ENCODE assay signal across 13 cellular contexts in the genomic region with DNA sequence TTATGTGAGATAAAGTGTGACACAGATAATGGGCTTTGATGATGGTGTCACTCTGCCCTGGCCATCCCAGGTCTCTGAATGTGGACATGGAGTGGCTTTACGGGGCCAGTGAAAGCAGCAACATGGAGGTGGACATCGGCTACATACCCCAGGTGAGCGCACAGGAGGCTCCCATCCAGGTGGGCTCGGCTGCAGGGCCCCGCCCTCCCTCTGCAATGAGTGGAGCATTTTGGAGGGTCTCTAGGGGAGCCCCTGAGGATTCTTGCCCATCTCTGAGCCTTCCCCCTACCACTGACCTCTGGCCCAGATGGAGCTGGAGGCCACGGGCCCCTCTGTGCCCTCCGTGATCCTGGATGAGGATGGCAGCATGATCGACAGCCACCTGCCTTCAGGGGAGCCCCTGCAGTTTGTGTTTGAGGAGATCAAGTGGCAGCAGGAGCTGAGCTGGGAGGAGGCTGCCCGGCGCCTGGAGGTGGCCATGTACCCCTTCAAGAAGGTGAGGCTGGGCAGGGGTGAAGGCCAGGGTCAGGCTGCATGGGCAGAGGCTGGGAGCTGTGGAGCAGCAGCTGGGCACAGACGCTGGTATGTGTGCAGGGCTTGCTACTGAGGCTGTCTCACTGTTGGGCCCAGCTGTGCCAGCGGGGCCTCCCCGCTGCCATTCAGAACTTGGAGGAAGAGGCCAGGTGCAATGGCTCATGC. TPM values are rescaled to one million over a fixed set of nuclear protein-coding genes. Genes with fewer than 3 reads are reported as not detected.
DNase-seq lines count a peak whose midpoint lies in the region; ATAC-seq, FAIRE-seq and TF ChIP-seq lines count a peak whose summit lies in the region.
"Had no signal": no experiment of that assay in that cellular context is flagged by ENCODE, and none has a peak within 500 bp of the region (broad histone marks: within the 10 kb centered on the region; RNA-seq: fewer than 3 reads in every experiment).

No MANE protein-coding gene starts in this region.

- H3K79me2 ChIP-seq in K562 (ENCODE audit: control insufficient read depth, insufficient read depth, low read length) (no peaks in the 10 kb centered on the region), neural cell (replicated peaks; ENCODE audit: insufficient read depth, low read length) (no peaks in the 10 kb centered on the region)

- H3K36me3 ChIP-seq in K562 (ENCODE audit: control insufficient read depth, insufficient read depth, low read length) (peaks cover 4% of the 10 kb centered on the region; the same call in 1 of the 3 replicates), neural cell (ENCODE audit: insufficient read depth, low read length) (no peaks in the 10 kb centered on the region)

- H2AFZ ChIP-seq in K562 (ENCODE audit: low read depth, low read length) (no peak overlapping the region), neural cell (ENCODE audit: low read depth, low read length) (no peak overlapping the region)
- H2AFZ ChIP-seq: GM23338 had no signal

- TF ChIP-seq POLR2A in K562 (conservative IDR thresholded peaks at IDR 0.05) = no peak

- WGBS in K562 (ENCODE audit: insufficient coverage, low coverage, missing lambda C conversion rate) = 44% methylated on average over 13 of the region's 13 CpGs

- H3K36me3 Mint-ChIP-seq in activated T-cell treated with anti-CD3 and anti-CD28 coated beads, Interleukin-2, amount 50 U/mL, for 24 hours (ENCODE audit: low read depth) = peaks cover 53% of the 10 kb centered on the region
- no peaks in the 10 kb centered on the region for H3K36me3 Mint-ChIP-seq in activated T-cell treated with anti-CD3 and anti-CD28 coated beads, Interleukin-2, amount 50 U/mL, for 4 hours (ENCODE audit: insufficient read depth)

- intact Hi-C loops in K562 (cut with micrococcal nuclease) = loop anchor here (2.0 kb wide), 1 partner anchor 203 kb away; no protein-coding TSS in a partner anchor

- POLR2A ChIA-PET in K562 (lab: Yijun Ruan, JAX) = interaction anchor here (0.6 to 1.6 kb wide), 5 partner anchors 13 to 912 kb away, joined by 3 to 4 read pairs (median 3); no protein-coding TSS in a partner anchor

- no peak for FAIRE-seq in K562 (lab: Jason Lieb, UNC)
- FAIRE-seq: D721Med had no signal

- H3K27ac ChIP-seq in K562 (ENCODE audit: extremely low read depth, low read depth, low read length) = no peak overlapping the region
- H3K27ac ChIP-seq in neural cell (ENCODE audit: low read length) = no peak overlapping the region

- no peak for TF ChIP-seq EP300 in K562 (IDR thresholded peaks at IDR 0.05; ENCODE audit: low read length)
- no peak for TF ChIP-seq EP300 in neural cell (conservative IDR thresholded peaks at IDR 0.05; ENCODE audit: poor library complexity, severe bottlenecking)

- no peak for TF ChIP-seq CTCF in K562 (IDR thresholded peaks at IDR 0.05 in 2 of 3, conservative IDR thresholded peaks at IDR 0.05 in 1 of 3; ENCODE audit: insufficient read depth in 2 of 3, low read depth in 1 of 3, low read length in 3 of 3)
- no peak for TF ChIP-seq CTCF in neural cell (IDR thresholded peaks at IDR 0.05; ENCODE audit: poor library complexity, severe bottlenecking)

- in situ Hi-C loops in K562 (cut with MboI) = loop anchor here (10.0 kb wide), 1 partner anchor 407 kb away; no protein-coding TSS in a partner anchor
- in situ Hi-C loops in G401 (cut with HindIII; ENCODE audit: low sequenced_read_pairs) = no loop called here

- H3K9me3 Mint-ChIP-seq in activated T-cell treated with anti-CD3 and anti-CD28 coated beads, Interleukin-2, amount 50 U/mL, for 24 hours = no peaks in the 10 kb centered on the region
- H3K9me3 Mint-ChIP-seq in activated T-cell treated with anti-CD3 and anti-CD28 coated beads, Interleukin-2, amount 50 U/mL, for 4 hours = no peaks in the 10 kb centered on the region
- H3K9me3 Mint-ChIP-seq: CD14-positive monocyte, GM23338 had no signal

- CTCF ChIA-PET in K562 (lab: Yijun Ruan, JAX; ENCODE audit: low intra/inter-chr PET ratio) = interaction anchor here (1.7 kb wide), 1 partner anchor 202 kb away, joined by 14 read pairs; no protein-coding TSS in a partner anchor

- H3K9me2 ChIP-seq in neural cell (ENCODE audit: insufficient read depth, low read length) = no peaks in the 10 kb centered on the region

- no peaks in the 10 kb centered on the region for H3K27me3 ChIP-seq in K562 (ENCODE audit: control insufficient read depth in 2 of 2, insufficient read depth in 2 of 2, low read length in 2 of 2)
- H3K27me3 ChIP-seq in neural cell (ENCODE audit: insufficient read depth, low read depth, low read length) = no peaks in the 10 kb centered on the region

- no peaks in the 10 kb centered on the region for H3K27me3 Mint-ChIP-seq in activated T-cell treated with anti-CD3 and anti-CD28 coated beads, Interleukin-2, amount 50 U/mL, for 24 hours
- H3K27me3 Mint-ChIP-seq in activated T-cell treated with anti-CD3 and anti-CD28 coated beads, Interleukin-2, amount 50 U/mL, for 4 hours (ENCODE audit: low read depth) = no peaks in the 10 kb centered on the region

- H3K9me3 ChIP-seq in K562 (replicated peaks; ENCODE audit: control insufficient read depth, insufficient read depth, low read depth, low read length) (no peaks in the 10 kb centered on the region), neural cell (ENCODE audit: low read length) (no peaks in the 10 kb centered on the region)

- TF ChIP-seq RAD21 in K562 (CRISPR knock-in tag; conservative IDR thresholded peaks at IDR 0.05 in 1 of 2, IDR thresholded peaks at IDR 0.05 in 1 of 2) = no peak
- TF ChIP-seq RAD21 in neural cell (conservative IDR thresholded peaks at IDR 0.05) = no peak

- no peak overlapping the region for H3K4me3 Mint-ChIP-seq in activated T-cell treated with anti-CD3 and anti-CD28 coated beads, Interleukin-2, amount 50 U/mL, for 24 hours
- no peak overlapping the region for H3K4me3 Mint-ChIP-seq in activated T-cell treated with anti-CD3 and anti-CD28 coated beads, Interleukin-2, amount 50 U/mL, for 4 hours
- H3K4me3 Mint-ChIP-seq: CD14-positive monocyte, GM23338 had no signal

- peaks cover 2 to 57% of the 10 kb centered on the region in 2 experiments; a peak in 3 of 5 replicates for H3K4me1 ChIP-seq in K562 (replicated peaks in 1 of 2; ENCODE audit: control insufficient read depth in 2 of 2, insufficient read depth in 2 of 2, low read length in 2 of 2)

- no peak overlapping the region for H3K4me3 ChIP-seq in K562
- H3K4me3 ChIP-seq in neural cell (ENCODE audit: low read length) = no peak overlapping the region
- H3K4me3 ChIP-seq: GM23338 had no signal

- peaks cover 4% of the 10 kb centered on the region for H3K4me1 Mint-ChIP-seq in activated T-cell treated with anti-CD3 and anti-CD28 coated beads, Interleukin-2, amount 50 U/mL, for 24 hours (ENCODE audit: low read depth)
- peaks cover 3% of the 10 kb centered on the region for H3K4me1 Mint-ChIP-seq in activated T-cell treated with anti-CD3 and anti-CD28 coated beads, Interleukin-2, amount 50 U/mL, for 4 hours (ENCODE audit: low read depth)
- H3K4me1 Mint-ChIP-seq: GM23338 had no signal

- H4K20me1 ChIP-seq in K562 (replicated peaks; ENCODE audit: control insufficient read depth, insufficient read depth, low read length) (peaks cover 4% of the 10 kb centered on the region; the same call in 1 of the 2 replicates), neural cell (ENCODE audit: insufficient read depth) (no peaks in the 10 kb centered on the region)

- H3K27ac Mint-ChIP-seq in activated T-cell treated with anti-CD3 and anti-CD28 coated beads, Interleukin-2, amount 50 U/mL, for 24 hours = no peak overlapping the region
- H3K27ac Mint-ChIP-seq: GM23338 had no signal

- H3K9me1 ChIP-seq in K562 (ENCODE audit: control insufficient read depth, insufficient read depth, low read length) = no peaks in the 10 kb centered on the region

- DNase-seq in activated T-cell treated with anti-CD3 and anti-CD28 coated beads, Interleukin-2, amount 50 U/mL, for 24 hours = peak; percentile 13
- DNase-seq in activated T-cell treated with anti-CD3 and anti-CD28 coated beads, Interleukin-2, amount 50 U/mL, for 4 hours = no peak
- DNase-seq in K562 (ENCODE audit: extremely low read depth in 1 of 4, low spot score in 3 of 4) (no peak), D341Med (ENCODE audit: low spot score) (no peak), NCI-H1105 treated with DMSO at 0.1 percent for 48 hours (lab: John Stamatoyannopoulos, UW) (no peak), G401 (ENCODE audit: low spot score) (no peak)
- DNase-seq: GF-D8, NCI-H748 treated with DMSO at 0.1 percent for 48 hours had no signal

- BruUV-seq in K562 (replicated peaks; lab: Mats Ljungman, UMichigan) = no TSS peak

- H3F3A ChIP-seq in neural cell (ENCODE audit: insufficient read depth, low read length, poor library complexity, severe bottlenecking) = no peaks in the 10 kb centered on the region

- no peak for ATAC-seq in activated T-cell treated with anti-CD3 and anti-CD28 coated beads, Interleukin-2, amount 50 U/mL, for 4 hours
- ATAC-seq in K562 = no peak
- ATAC-seq in HG03135 (IDR thresholded peaks at IDR 0.05; ENCODE audit: unreplicated experiment) = no peak

- H3K4me2 ChIP-seq in K562 (ENCODE audit: insufficient read depth, low read length) = no peak overlapping the region
- H3K4me2 ChIP-seq in neural cell (ENCODE audit: low read length) = no peak overlapping the region
- H3K4me2 ChIP-seq: GM23338 had no signal

- H3K9ac ChIP-seq in K562 (ENCODE audit: insufficient read depth in 1 of 2, low read depth in 2 of 2, low read length in 2 of 2) = peak overlapping the region in 1 of 2 experiments; percentile 57; a peak in 2 of 4 replicates
- peak overlapping the region; percentile 24 for H3K9ac ChIP-seq in neural cell (ENCODE audit: low read length)

RNA-seq across cellular contexts. Expression of a gene that starts 8.2 kb away (rescaled TPM):
- total RNA-seq in activated T-cell treated with anti-CD3 and anti-CD28 coated beads, Interleukin-2, amount 50 U/mL, for 4 hours = 10 to 100 TPM; 27.7 to 37.4 (median 35.5) TPM
- 93.2 and 162 TPM in 2 replicates for total RNA-seq in K562 (2011; cell fraction: chromatin; rRNA removed; ENCODE audit: low replicate concordance)
- total RNA-seq in K562 (2011; cell fraction: nucleolus; rRNA removed) = 112 and 114 TPM in 2 replicates
- 110 and 117 TPM in 2 replicates for total RNA-seq in K562 (2011; cell fraction: nucleoplasm; rRNA removed)
- 43.5 and 54.9 TPM in 2 replicates for total RNA-seq in K562 (2014; rRNA removed)
- total RNA-seq in K562 (2014; rRNA removed; fragmentation: Illumina TruSeq; extraction: Trizol) = 39.2 and 41.4 TPM in 2 replicates
- total RNA-seq in K562 (2015; rRNA removed; fragmentation: Illumina TruSeq; extraction: Trizol) = 45.2 and 45.8 TPM in 2 replicates
- 54.3 and 58.5 TPM in 2 replicates for total RNA-seq in K562 (2021)
- 53.7 and 79.7 TPM in 2 replicates for polyA plus RNA-seq in K562 (2011; rRNA removed)
- polyA plus RNA-seq in K562 (2011; cell fraction: cytosol; rRNA removed) = 75.5 and 87.3 TPM in 2 replicates
- polyA plus RNA-seq in K562 (2011; cell fraction: nucleus; rRNA removed) = 196 and 214 TPM in 2 replicates
- 57.4 and 71.0 TPM in 2 replicates for polyA plus RNA-seq in K562 (2012)
- 71.0 and 84.8 TPM in 2 replicates for polyA plus RNA-seq in K562 (2014; fragmentation: Illumina TruSeq; extraction: Trizol)
- 10 to 100 TPM; 81.2 to 98.5 TPM for polyA plus RNA-seq in K562 (2014; fragmentation: Nextera tagmentation; extraction: Ambion mirVana)
- 45.1 and 60.0 TPM in 2 replicates for polyA plus RNA-seq in K562 (2014; rRNA removed)
- polyA minus RNA-seq in K562 (2011; rRNA and poly(A)+ RNA removed) = 35.2 and 44.3 TPM in 2 replicates
- 23.6 and 25.6 TPM in 2 replicates for polyA minus RNA-seq in K562 (2011; cell fraction: cytosol; rRNA and poly(A)+ RNA removed)
- polyA minus RNA-seq in K562 (2011; cell fraction: nucleus; rRNA and poly(A)+ RNA removed) = 31.9 and 51.9 TPM in 2 replicates
- 107 and 115 TPM in 2 replicates for polyA plus RNA-seq in neural cell
- polyA minus RNA-seq in neural cell = 44.7 and 53.8 TPM in 2 replicates
- total RNA-seq in G401 (2014; rRNA removed; shearing (Covaris generic)) = 21.0 and 32.6 TPM in 2 replicates

RNA-seq across cellular contexts. Expression of a gene that starts 11.5 kb away (rescaled TPM):
- total RNA-seq in activated T-cell treated with anti-CD3 and anti-CD28 coated beads, Interleukin-2, amount 50 U/mL, for 4 hours = 10 to 100 TPM; 18.9 to 23.8 (median 22.2) TPM
- total RNA-seq in K562 (2011; cell fraction: chromatin; rRNA removed; ENCODE audit: low replicate concordance) = 10.6 and 27.1 TPM in 2 replicates
- total RNA-seq in K562 (2011; cell fraction: nucleolus; rRNA removed) = 20.8 and 22.0 TPM in 2 replicates
- total RNA-seq in K562 (2011; cell fraction: nucleoplasm; rRNA removed) = 23.3 and 31.8 TPM in 2 replicates
- 6.1 and 10.0 TPM in 2 replicates for total RNA-seq in K562 (2014; rRNA removed)
- total RNA-seq in K562 (2014; rRNA removed; fragmentation: Illumina TruSeq; extraction: Trizol) = 5.1 and 6.8 TPM in 2 replicates
- 7.0 and 7.4 TPM in 2 replicates for total RNA-seq in K562 (2015; rRNA removed; fragmentation: Illumina TruSeq; extraction: Trizol)
- 21.2 and 24.4 TPM in 2 replicates for total RNA-seq in K562 (2021)
- polyA plus RNA-seq in K562 (2011; rRNA removed) = 7.1 and 7.2 TPM in 2 replicates
- polyA plus RNA-seq in K562 (2011; cell fraction: cytosol; rRNA removed) = 12.7 and 12.8 TPM in 2 replicates
- polyA plus RNA-seq in K562 (2011; cell fraction: nucleus; rRNA removed) = 13.8 and 19.5 TPM in 2 replicates
- 17.5 and 37.6 TPM in 2 replicates for polyA plus RNA-seq in K562 (2012)
- 26.7 and 28.9 TPM in 2 replicates for polyA plus RNA-seq in K562 (2014; fragmentation: Illumina TruSeq; extraction: Trizol)
- polyA plus RNA-seq in K562 (2014; fragmentation: Nextera tagmentation; extraction: Ambion mirVana) = 1 to 10 TPM in 1 of 2 experiments, under 1 TPM in 1; 0.43 to 1.5 TPM
- polyA plus RNA-seq in K562 (2014; rRNA removed) = 12.5 and 12.6 TPM in 2 replicates
- polyA minus RNA-seq in K562 (2011; rRNA and poly(A)+ RNA removed) = 3.7 and 4.2 TPM in 2 replicates
- 12.5 and 15.8 TPM in 2 replicates for polyA minus RNA-seq in K562 (2011; cell fraction: cytosol; rRNA and poly(A)+ RNA removed)
- polyA minus RNA-seq in K562 (2011; cell fraction: nucleus; rRNA and poly(A)+ RNA removed) = 2.4 and 3.6 TPM in 2 replicates
- 6.5 and 14.3 TPM in 2 replicates for polyA plus RNA-seq in neural cell
- 14.9 and 16.7 TPM in 2 replicates for polyA minus RNA-seq in neural cell
- 22.8 and 31.9 TPM in 2 replicates for total RNA-seq in G401 (2014; rRNA removed; shearing (Covaris generic))

RNA-seq across cellular contexts. Expression of a gene that starts 47.7 kb away (rescaled TPM):
- 1 to 10 TPM; 4.1 to 4.6 (median 4.5) TPM for total RNA-seq in activated T-cell treated with anti-CD3 and anti-CD28 coated beads, Interleukin-2, amount 50 U/mL, for 4 hours
- total RNA-seq in K562 (2011; cell fraction: chromatin; rRNA removed; ENCODE audit: low replicate concordance) = 50.6 and 72.2 TPM in 2 replicates
- 35.2 and 36.8 TPM in 2 replicates for total RNA-seq in K562 (2011; cell fraction: nucleolus; rRNA removed)
- 48.3 and 56.9 TPM in 2 replicates for total RNA-seq in K562 (2011; cell fraction: nucleoplasm; rRNA removed)
- total RNA-seq in K562 (2014; rRNA removed) (46.4 and 51.4 TPM in 2 replicates), K562 (2014; rRNA removed; fragmentation: Illumina TruSeq; extraction: Trizol) (47.1 and 55.0 TPM in 2 replicates), K562 (2015; rRNA removed; fragmentation: Illumina TruSeq; extraction: Trizol) (40.5 and 41.4 TPM in 2 replicates), K562 (2021) (30.9 and 31.7 TPM in 2 replicates)
- polyA plus RNA-seq in K562 (2011; rRNA removed) (45.0 and 48.8 TPM in 2 replicates), K562 (2014; fragmentation: Illumina TruSeq; extraction: Trizol) (48.8 and 50.0 TPM in 2 replicates), K562 (2014; fragmentation: Nextera tagmentation; extraction: Ambion mirVana) (10 to 100 TPM; 12.1 to 15.2 TPM), K562 (2014; rRNA removed) (52.3 and 53.8 TPM in 2 replicates), neural cell (0.48 TPM in 1 of 2 replicates, not detected in the other)
- 26.1 and 34.8 TPM in 2 replicates for polyA plus RNA-seq in K562 (2011; cell fraction: cytosol; rRNA removed)
- 23.2 and 23.3 TPM in 2 replicates for polyA plus RNA-seq in K562 (2011; cell fraction: nucleus; rRNA removed)
- polyA plus RNA-seq in K562 (2012) = 18.8 and 21.2 TPM in 2 replicates
- polyA minus RNA-seq in K562 (2011; rRNA and poly(A)+ RNA removed) = 37.1 and 45.0 TPM in 2 replicates
- 10.0 and 14.8 TPM in 2 replicates for polyA minus RNA-seq in K562 (2011; cell fraction: cytosol; rRNA and poly(A)+ RNA removed)
- polyA minus RNA-seq in K562 (2011; cell fraction: nucleus; rRNA and poly(A)+ RNA removed) = 18.4 and 30.3 TPM in 2 replicates
- 0.58 TPM in 1 of 2 replicates, not detected in the other for polyA minus RNA-seq in neural cell
- 28.9 and 29.4 TPM in 2 replicates for total RNA-seq in G401 (2014; rRNA removed; shearing (Covaris generic))
